1 cellular context compared by ENCODE assay signal in genomic region chr6:31702819-31703716, GRCh38.
A peak's percentile ranks its signal among the peaks of the same experiment; 100 is the strongest.
TF ChIP-seq lines count a peak whose summit lies in the region.

ABHD16A (minus strand) TSS chr6:31703324; CDS start chr6:31703281, 43 bp downstream.

TF ChIP-seq in HepG2, 621 proteins besides CTCF, POLR2A, EP300 and RAD21 (continued from another document and continues in another):
- TF ChIP-seq SNAPC5 (CRISPR knock-in tag; IDR thresholded peaks at IDR 0.05; ENCODE audit: borderline replicate concordance) (0 out of 2 replicates have a peak, but pooled peaks have one; percentile 31), SMAD1 (CRISPR knock-in tag; IDR thresholded peaks at IDR 0.05; ENCODE audit: borderline replicate concordance, low read depth) (peak; percentile 25; the same call in 1 of the 2 replicates), ZBTB8A (CRISPR knock-in tag; IDR thresholded peaks at IDR 0.05; ENCODE audit: borderline replicate concordance, low read depth) (no peak), ZNF746 (CRISPR knock-in tag; IDR thresholded peaks at IDR 0.05) (peak; percentile 60; the same call in 1 of the 2 replicates), ZNF367 (CRISPR knock-in tag; IDR thresholded peaks at IDR 0.05; ENCODE audit: borderline replicate concordance) (no peak), RFXAP (CRISPR knock-in tag; IDR thresholded peaks at IDR 0.05; ENCODE audit: borderline replicate concordance) (0 out of 2 replicates have a peak, but pooled peaks have one; percentile 72), ZNF496 (CRISPR knock-in tag; IDR thresholded peaks at IDR 0.05; ENCODE audit: insufficient replicate concordance) (no peak), POGZ (CRISPR knock-in tag; IDR thresholded peaks at IDR 0.05) (peak; percentile 79), TFDP1 (CRISPR knock-in tag; IDR thresholded peaks at IDR 0.05; ENCODE audit: borderline replicate concordance) (0 out of 2 replicates have a peak, but pooled peaks have one; percentile 56), ELF4 (CRISPR knock-in tag; IDR thresholded peaks at IDR 0.05; ENCODE audit: borderline replicate concordance) (peak; percentile 79; the same call in 1 of the 2 replicates), ZNF577 (CRISPR knock-in tag; IDR thresholded peaks at IDR 0.05; ENCODE audit: borderline replicate concordance, low read depth) (no peak), POGK (CRISPR knock-in tag; conservative IDR thresholded peaks at IDR 0.05) (peak; percentile 91), TMF1 (CRISPR knock-in tag; IDR thresholded peaks at IDR 0.05; ENCODE audit: low read depth) (peak; percentile 77), ZNF589 (CRISPR knock-in tag; conservative IDR thresholded peaks at IDR 0.05) (0 out of 2 replicates have a peak, but pooled peaks have one; percentile 23), USF2 (IDR thresholded peaks at IDR 0.05; ENCODE audit: low read depth, low read length) (no peak), USF2 (CRISPR knock-in tag; IDR thresholded peaks at IDR 0.05; ENCODE audit: borderline replicate concordance) (no peak), KDM5B (CRISPR knock-in tag; IDR thresholded peaks at IDR 0.05; ENCODE audit: borderline replicate concordance) (peak; percentile 85), NFATC3 (CRISPR knock-in tag; IDR thresholded peaks at IDR 0.05) (no peak), NCOA2 (CRISPR knock-in tag; IDR thresholded peaks at IDR 0.05) (peak; percentile 68), JDP2 (CRISPR knock-in tag; IDR thresholded peaks at IDR 0.05; ENCODE audit: borderline replicate concordance) (no peak), IKZF5 (CRISPR knock-in tag; IDR thresholded peaks at IDR 0.05) (peak; percentile 90), ZNF20 (CRISPR knock-in tag; IDR thresholded peaks at IDR 0.05) (no peak), ASH2L (IDR thresholded peaks at IDR 0.05; ENCODE audit: insufficient read length, low read depth, low read length) (peak; percentile 87), ELF3 (CRISPR knock-in tag; IDR thresholded peaks at IDR 0.05) (peak; percentile 85), SAFB2 (CRISPR knock-in tag; IDR thresholded peaks at IDR 0.05; ENCODE audit: borderline replicate concordance, low read depth) (no peak; the same call in 1 of the 2 replicates), AHR (CRISPR knock-in tag; IDR thresholded peaks at IDR 0.05) (peak; percentile 18; the same call in 1 of the 2 replicates), ONECUT2 (CRISPR knock-in tag; IDR thresholded peaks at IDR 0.05) (0 out of 2 replicates have a peak, but pooled peaks have one; percentile 13), NFYC (CRISPR knock-in tag; IDR thresholded peaks at IDR 0.05) (peak; percentile 46; the same call in 1 of the 2 replicates), ZNF292 (CRISPR knock-in tag; IDR thresholded peaks at IDR 0.05; ENCODE audit: borderline replicate concordance, low read depth) (peak; percentile 66; the same call in 1 of the 2 replicates), ZNF598 (CRISPR knock-in tag; IDR thresholded peaks at IDR 0.05; ENCODE audit: borderline replicate concordance) (no peak), TOPORS (CRISPR knock-in tag; IDR thresholded peaks at IDR 0.05) (peak; percentile 80; the same call in 1 of the 2 replicates), KDM5A (IDR thresholded peaks at IDR 0.05; ENCODE audit: borderline replicate concordance, low read length) (peak; percentile 60), HNRNPK (IDR thresholded peaks at IDR 0.05; ENCODE audit: low read depth, low read length, poor library complexity, severe bottlenecking) (no peak), KAT2B (IDR thresholded peaks at IDR 0.05; ENCODE audit: borderline replicate concordance, low read depth, low read length) (no peak), SNAPC4 (CRISPR knock-in tag; IDR thresholded peaks at IDR 0.05) (peak; percentile 88), AKNA (CRISPR knock-in tag; IDR thresholded peaks at IDR 0.05; ENCODE audit: borderline replicate concordance) (no peak), MAFK (conservative IDR thresholded peaks at IDR 0.05 in 1 of 2, IDR thresholded peaks at IDR 0.05 in 1 of 2; ENCODE audit: low read length in 2 of 2) (0 out of 4 replicates have a peak, but pooled peaks of 1 of the 2 experiments have one; percentile 5), RNF2 (conservative IDR thresholded peaks at IDR 0.05; ENCODE audit: low read depth) (no peak), NCOA5 (CRISPR knock-in tag; IDR thresholded peaks at IDR 0.05) (no peak), ZNF558 (CRISPR knock-in tag; IDR thresholded peaks at IDR 0.05; ENCODE audit: borderline replicate concordance) (no peak; the same call in 1 of the 2 replicates), ZNF816 (CRISPR knock-in tag; IDR thresholded peaks at IDR 0.05; ENCODE audit: borderline replicate concordance) (peak; percentile 76), RORA (CRISPR knock-in tag; IDR thresholded peaks at IDR 0.05) (no peak), ZFP36L1 (CRISPR knock-in tag; IDR thresholded peaks at IDR 0.05) (peak; percentile 68; the same call in 1 of the 2 replicates), PPARG (CRISPR knock-in tag; conservative IDR thresholded peaks at IDR 0.05) (peak; percentile 65; the same call in 1 of the 2 replicates), IKZF1 (IDR thresholded peaks at IDR 0.05) (no peak)
- TF ChIP-seq, protein P1, sequence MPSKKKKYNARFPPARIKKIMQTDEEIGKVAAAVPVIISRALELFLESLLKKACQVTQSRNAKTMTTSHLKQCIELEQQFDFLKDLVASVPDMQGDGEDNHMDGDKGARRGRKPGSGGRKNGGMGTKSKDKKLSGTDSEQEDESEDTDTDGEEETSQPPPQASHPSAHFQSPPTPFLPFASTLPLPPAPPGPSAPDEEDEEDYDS (CRISPR knock-in tag; IDR thresholded peaks at IDR 0.05), result peak; percentile 92
- TF ChIP-seq, protein P2, sequence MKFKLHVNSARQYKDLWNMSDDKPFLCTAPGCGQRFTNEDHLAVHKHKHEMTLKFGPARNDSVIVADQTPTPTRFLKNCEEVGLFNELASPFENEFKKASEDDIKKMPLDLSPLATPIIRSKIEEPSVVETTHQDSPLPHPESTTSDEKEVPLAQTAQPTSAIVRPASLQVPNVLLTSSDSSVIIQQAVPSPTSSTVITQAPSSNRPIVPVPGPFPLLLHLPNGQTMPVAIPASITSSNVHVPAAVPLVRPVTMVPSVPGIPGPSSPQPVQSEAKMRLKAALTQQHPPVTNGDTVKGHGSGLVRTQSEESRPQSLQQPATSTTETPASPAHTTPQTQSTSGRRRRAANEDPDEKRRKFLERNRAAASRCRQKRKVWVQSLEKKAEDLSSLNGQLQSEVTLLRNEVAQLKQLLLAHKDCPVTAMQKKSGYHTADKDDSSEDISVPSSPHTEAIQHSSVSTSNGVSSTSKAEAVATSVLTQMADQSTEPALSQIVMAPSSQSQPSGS (CRISPR knock-in tag; IDR thresholded peaks at IDR 0.05), result peak; percentile 99
